1 cellular context compared by ENCODE assay signal in the genomic region with DNA sequence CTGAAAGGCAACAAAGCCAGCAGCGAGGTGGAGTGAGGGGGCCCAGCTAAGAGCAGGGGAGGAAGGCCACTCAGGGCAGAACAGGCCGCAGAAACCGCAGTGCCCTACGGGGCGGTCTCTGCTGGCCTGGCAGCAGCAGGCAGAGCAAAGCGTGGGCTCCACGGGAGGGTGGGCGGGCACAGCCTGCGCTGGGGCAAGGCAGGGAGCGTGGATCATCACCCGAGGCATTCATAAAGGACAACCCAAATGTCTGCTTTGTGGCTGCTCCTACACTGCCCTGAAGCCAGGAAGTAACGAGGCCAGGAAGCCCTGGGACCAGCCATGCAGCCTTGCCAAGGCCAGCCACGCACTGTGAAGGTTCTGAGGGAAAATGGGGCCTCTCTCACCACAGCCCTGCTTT.
TF ChIP-seq lines count a peak whose summit lies in the region.

No MANE protein-coding gene starts in this region.

TF ChIP-seq in WTC11, 78 proteins besides CTCF, POLR2A, EP300 and RAD21 (continued from another document):
- TF ChIP-seq, protein P1, sequence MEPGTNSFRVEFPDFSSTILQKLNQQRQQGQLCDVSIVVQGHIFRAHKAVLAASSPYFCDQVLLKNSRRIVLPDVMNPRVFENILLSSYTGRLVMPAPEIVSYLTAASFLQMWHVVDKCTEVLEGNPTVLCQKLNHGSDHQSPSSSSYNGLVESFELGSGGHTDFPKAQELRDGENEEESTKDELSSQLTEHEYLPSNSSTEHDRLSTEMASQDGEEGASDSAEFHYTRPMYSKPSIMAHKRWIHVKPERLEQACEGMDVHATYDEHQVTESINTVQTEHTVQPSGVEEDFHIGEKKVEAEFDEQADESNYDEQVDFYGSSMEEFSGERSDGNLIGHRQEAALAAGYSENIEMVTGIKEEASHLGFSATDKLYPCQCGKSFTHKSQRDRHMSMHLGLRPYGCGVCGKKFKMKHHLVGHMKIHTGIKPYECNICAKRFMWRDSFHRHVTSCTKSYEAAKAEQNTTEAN (CRISPR knock-in tag; IDR thresholded peaks at IDR 0.05), result no peak
- TF ChIP-seq, protein P2, sequence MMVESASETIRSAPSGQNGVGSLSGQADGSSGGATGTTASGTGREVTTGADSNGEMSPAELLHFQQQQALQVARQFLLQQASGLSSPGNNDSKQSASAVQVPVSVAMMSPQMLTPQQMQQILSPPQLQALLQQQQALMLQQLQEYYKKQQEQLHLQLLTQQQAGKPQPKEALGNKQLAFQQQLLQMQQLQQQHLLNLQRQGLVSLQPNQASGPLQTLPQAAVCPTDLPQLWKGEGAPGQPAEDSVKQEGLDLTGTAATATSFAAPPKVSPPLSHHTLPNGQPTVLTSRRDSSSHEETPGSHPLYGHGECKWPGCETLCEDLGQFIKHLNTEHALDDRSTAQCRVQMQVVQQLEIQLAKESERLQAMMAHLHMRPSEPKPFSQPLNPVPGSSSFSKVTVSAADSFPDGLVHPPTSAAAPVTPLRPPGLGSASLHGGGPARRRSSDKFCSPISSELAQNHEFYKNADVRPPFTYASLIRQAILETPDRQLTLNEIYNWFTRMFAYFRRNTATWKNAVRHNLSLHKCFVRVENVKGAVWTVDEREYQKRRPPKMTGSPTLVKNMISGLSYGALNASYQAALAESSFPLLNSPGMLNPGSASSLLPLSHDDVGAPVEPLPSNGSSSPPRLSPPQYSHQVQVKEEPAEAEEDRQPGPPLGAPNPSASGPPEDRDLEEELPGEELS (CRISPR knock-in tag; IDR thresholded peaks at IDR 0.05), result no peak
